Comparison of ENCODE assay signal across 1 cellular context in the genomic region with DNA sequence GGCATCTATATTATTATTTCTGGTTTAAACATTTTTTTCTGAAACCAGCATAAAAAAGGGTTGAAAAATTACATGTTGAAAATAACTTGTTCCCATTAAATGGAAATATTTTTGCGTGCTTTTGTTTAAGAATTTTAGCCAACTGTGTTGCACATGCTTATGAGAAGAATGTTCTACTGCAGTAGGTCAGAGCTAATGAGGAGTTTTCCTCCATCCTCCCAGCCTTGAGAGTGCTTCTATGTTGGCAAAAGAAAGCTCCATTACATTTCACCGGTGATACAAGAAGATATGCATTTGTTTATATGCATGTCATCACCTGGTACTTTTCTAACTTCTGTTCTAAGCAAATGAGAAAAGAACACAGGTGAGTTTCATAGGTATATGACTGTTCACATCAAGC.
TF ChIP-seq lines count a peak whose summit lies in the region.

No MANE protein-coding gene starts in this region.

TF ChIP-seq in GM12878, 131 proteins besides CTCF, POLR2A, EP300 and RAD21 (continued from another document):
- TF ChIP-seq, protein P1, sequence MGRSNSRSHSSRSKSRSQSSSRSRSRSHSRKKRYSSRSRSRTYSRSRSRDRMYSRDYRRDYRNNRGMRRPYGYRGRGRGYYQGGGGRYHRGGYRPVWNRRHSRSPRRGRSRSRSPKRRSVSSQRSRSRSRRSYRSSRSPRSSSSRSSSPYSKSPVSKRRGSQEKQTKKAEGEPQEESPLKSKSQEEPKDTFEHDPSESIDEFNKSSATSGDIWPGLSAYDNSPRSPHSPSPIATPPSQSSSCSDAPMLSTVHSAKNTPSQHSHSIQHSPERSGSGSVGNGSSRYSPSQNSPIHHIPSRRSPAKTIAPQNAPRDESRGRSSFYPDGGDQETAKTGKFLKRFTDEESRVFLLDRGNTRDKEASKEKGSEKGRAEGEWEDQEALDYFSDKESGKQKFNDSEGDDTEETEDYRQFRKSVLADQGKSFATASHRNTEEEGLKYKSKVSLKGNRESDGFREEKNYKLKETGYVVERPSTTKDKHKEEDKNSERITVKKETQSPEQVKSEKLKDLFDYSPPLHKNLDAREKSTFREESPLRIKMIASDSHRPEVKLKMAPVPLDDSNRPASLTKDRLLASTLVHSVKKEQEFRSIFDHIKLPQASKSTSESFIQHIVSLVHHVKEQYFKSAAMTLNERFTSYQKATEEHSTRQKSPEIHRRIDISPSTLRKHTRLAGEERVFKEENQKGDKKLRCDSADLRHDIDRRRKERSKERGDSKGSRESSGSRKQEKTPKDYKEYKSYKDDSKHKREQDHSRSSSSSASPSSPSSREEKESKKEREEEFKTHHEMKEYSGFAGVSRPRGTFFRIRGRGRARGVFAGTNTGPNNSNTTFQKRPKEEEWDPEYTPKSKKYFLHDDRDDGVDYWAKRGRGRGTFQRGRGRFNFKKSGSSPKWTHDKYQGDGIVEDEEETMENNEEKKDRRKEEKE (IDR thresholded peaks at IDR 0.05): no peak
- no peak for TF ChIP-seq TCF12 (IDR thresholded peaks at IDR 0.05; ENCODE audit: low read depth, low read length)
- no peak for TF ChIP-seq CREM (IDR thresholded peaks at IDR 0.05; ENCODE audit: low read depth)
- no peak for TF ChIP-seq KAT2A (conservative IDR thresholded peaks at IDR 0.05; ENCODE audit: control insufficient read depth, low read depth, low read length)
- TF ChIP-seq ATF2 (IDR thresholded peaks at IDR 0.05; ENCODE audit: low read length): no peak
- TF ChIP-seq YY1 (IDR thresholded peaks at IDR 0.05; ENCODE audit: low read depth, low read length): no peak
- TF ChIP-seq JUND (IDR thresholded peaks at IDR 0.05; ENCODE audit: low read depth, low read length): no peak
- no peak for TF ChIP-seq CREB1 (IDR thresholded peaks at IDR 0.05; ENCODE audit: low read depth)
- no peak for TF ChIP-seq NR2C1 (IDR thresholded peaks at IDR 0.05)
- no peak for TF ChIP-seq WRNIP1 (IDR thresholded peaks at IDR 0.05; ENCODE audit: borderline replicate concordance, low read depth, low read length)
- no peak for TF ChIP-seq SKIL (IDR thresholded peaks at IDR 0.05; ENCODE audit: low read depth, poor library complexity, severe bottlenecking)
